ENCODE assay signal across 34 cellular contexts in the genomic region with DNA sequence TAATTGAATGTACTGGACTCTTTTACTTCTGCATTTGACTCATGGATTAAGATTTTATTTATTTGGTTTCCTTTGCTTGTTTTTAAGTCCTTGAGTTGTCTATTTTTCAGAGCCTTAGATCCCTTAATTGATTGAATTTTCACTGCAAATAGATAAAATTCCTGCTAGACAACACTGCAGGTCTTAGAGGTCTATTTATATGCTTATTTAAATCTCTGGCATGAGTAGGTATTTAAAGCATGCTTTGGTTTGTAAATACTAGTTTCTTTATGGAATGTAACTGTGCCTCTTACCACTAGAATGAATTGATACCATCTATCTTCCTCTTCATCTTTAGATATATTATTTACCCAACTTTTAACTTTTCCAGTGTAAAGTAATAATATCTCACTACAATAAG. TPM values are rescaled to one million over a fixed set of nuclear protein-coding genes. Genes with fewer than 3 reads are reported as not detected.
"Had no signal": no experiment of that assay in that cellular context is flagged by ENCODE, and none has a peak within 500 bp of the region (broad histone marks: within the 10 kb centered on the region; RNA-seq: fewer than 3 reads in every experiment).

No MANE protein-coding gene starts in this region.

- H3K36me3 ChIP-seq: cardiac muscle cell, MG63, SJSA1 had no signal

- H3K4me3 Mint-ChIP-seq: activated B cell treated with CpG ODN at 0.5 μM for 24 hours; activated CD4-positive, alpha-beta memory T cell treated with anti-CD3 and anti-CD28 coated beads for 36 hours; activated naive CD4-positive, alpha-beta T cell treated with anti-CD3 and anti-CD28 coated beads, Interleukin-2, amount 10 ng/mL, durations not matched to agents 7 days and 5 days; activated naive CD8-positive, alpha-beta T cell; activated naive CD8-positive, alpha-beta T cell treated with anti-CD3 and anti-CD28 coated beads, Interleukin-2, amount 50 U/mL, for 24 hours; activated T-cell treated with anti-CD3 and anti-CD28 coated beads, Interleukin-2, amount 50 U/mL, for 4 hours; central memory CD8-positive, alpha-beta T cell; T-helper 1 cell treated with Interleukin-12 subunit alpha and Interleukin-12 subunit beta and Interleukin-4 antibody, amounts not matched to agents 30 μg/mL and 1 μg/mL, for 36 hours; T-helper 2 cell treated with Interferon-gamma antibody and Interleukin-4, amounts not matched to agents 5 μg/mL and 100 μg/mL, for 36 hours had no signal

- H3K36me3 Mint-ChIP-seq: activated CD4-positive, alpha-beta memory T cell treated with anti-CD3 and anti-CD28 coated beads for 36 hours; activated naive CD4-positive, alpha-beta T cell treated with anti-CD3 and anti-CD28 coated beads, Interleukin-2, amount 10 ng/mL, durations not matched to agents 7 days and 5 days had no signal

- H3K27ac Mint-ChIP-seq: activated B cell treated with CpG ODN at 0.5 μM for 24 hours; activated CD4-positive, alpha-beta memory T cell treated with anti-CD3 and anti-CD28 coated beads for 36 hours; activated naive CD4-positive, alpha-beta T cell treated with anti-CD3 and anti-CD28 coated beads, Interleukin-2, amount 10 ng/mL, durations not matched to agents 7 days and 5 days; activated naive CD8-positive, alpha-beta T cell; activated naive CD8-positive, alpha-beta T cell treated with anti-CD3 and anti-CD28 coated beads, Interleukin-2, amount 50 U/mL, for 24 hours; T-helper 1 cell treated with Interleukin-12 subunit alpha and Interleukin-12 subunit beta and Interleukin-4 antibody, amounts not matched to agents 30 μg/mL and 1 μg/mL, for 36 hours; T-helper 2 cell treated with Interferon-gamma antibody and Interleukin-4, amounts not matched to agents 5 μg/mL and 100 μg/mL, for 36 hours had no signal

- H3K4me3 ChIP-seq: cardiac muscle cell, MG63, SJSA1 had no signal

- DNase-seq: activated B cell treated with CpG ODN at 0.5 μM for 24 hours; activated CD4-positive, alpha-beta memory T cell treated with anti-CD3 and anti-CD28 coated beads for 36 hours; activated CD4-positive, alpha-beta T cell treated with anti-CD3 and anti-CD28 coated beads for 4 hours; activated CD4-positive, alpha-beta T cell treated with anti-CD3 and anti-CD28 coated beads, Interleukin-2, amount 50 U/mL, for 1 hour; activated CD4-positive, CD25-positive, alpha-beta regulatory T cell treated with anti-CD3 and anti-CD28 coated beads, Interleukin-2, amount 50 U/mL, for 72 hours; activated CD8-positive, alpha-beta memory T cell treated with anti-CD3 and anti-CD28 coated beads, Interleukin-2, amount 50 U/mL, for 4 hours; activated effector memory CD4-positive, alpha-beta T cell treated with Interleukin-2 at 50 U/mL for 16 hours; activated naive CD4-positive, alpha-beta T cell treated with anti-CD3 and anti-CD28 coated beads, Interleukin-2, amount 10 ng/mL, durations not matched to agents 7 days and 5 days; activated naive CD8-positive, alpha-beta T cell treated with anti-CD3 and anti-CD28 coated beads, Interleukin-2, amount 50 U/mL, for 24 hours; activated T-cell treated with anti-CD3 and anti-CD28 coated beads for 4 hours; activated T-cell treated with anti-CD3 and anti-CD28 coated beads, Interleukin-2, amount 50 U/mL, for 4 hours; amniotic stem cell; aorta; MG63; NCI-H1048; NCI-H1105 treated with DMSO at 0.1 percent for 48 hours; NCI-H1436; NCI-H1694; NCI-H1930; NCI-H2081 treated with DMSO at 0.1 percent for 48 hours; NCI-H345; NCI-H524 treated with DMSO at 0.1 percent for 48 hours; SHP77; SK-N-SH had no signal

- H3K27me3 ChIP-seq: cardiac muscle cell, MG63 had no signal

- H3K4me1 Mint-ChIP-seq: activated B cell treated with CpG ODN at 0.5 μM for 24 hours; activated naive CD4-positive, alpha-beta T cell treated with anti-CD3 and anti-CD28 coated beads, Interleukin-2, amount 10 ng/mL, durations not matched to agents 7 days and 5 days; activated naive CD8-positive, alpha-beta T cell treated with anti-CD3 and anti-CD28 coated beads, Interleukin-2, amount 50 U/mL, for 24 hours; central memory CD8-positive, alpha-beta T cell had no signal

- H3K9me3 Mint-ChIP-seq: activated naive CD8-positive, alpha-beta T cell treated with anti-CD3 and anti-CD28 coated beads, Interleukin-2, amount 50 U/mL, for 24 hours; central memory CD8-positive, alpha-beta T cell had no signal

- H3K9ac ChIP-seq: SK-N-SH had no signal

- H3K9me3 ChIP-seq: MG63, SK-N-SH had no signal

- H3K27ac ChIP-seq: cardiac muscle cell, SJSA1 had no signal

- ATAC-seq: activated naive CD8-positive, alpha-beta T cell treated with anti-CD3 and anti-CD28 coated beads, Interleukin-2, amount 50 U/mL, for 24 hours; activated T-cell treated with anti-CD3 and anti-CD28 coated beads, Interleukin-2, amount 50 U/mL, for 4 hours; Panc1 had no signal

RNA-seq across cellular contexts. Expression of a gene that starts 20.0 kb away (rescaled TPM):
- total RNA-seq: activated B cell treated with CpG ODN at 0.5 μM for 24 hours; activated CD4-positive, alpha-beta memory T cell treated with anti-CD3 and anti-CD28 coated beads for 36 hours; activated T-cell treated with anti-CD3 and anti-CD28 coated beads, Interleukin-2, amount 50 U/mL, for 4 hours; aorta; chondrocyte; NCI-H460; RPMI7951; SJSA1 had no signal
